ENCODE assay signal across 8 cellular contexts in the genomic region with DNA sequence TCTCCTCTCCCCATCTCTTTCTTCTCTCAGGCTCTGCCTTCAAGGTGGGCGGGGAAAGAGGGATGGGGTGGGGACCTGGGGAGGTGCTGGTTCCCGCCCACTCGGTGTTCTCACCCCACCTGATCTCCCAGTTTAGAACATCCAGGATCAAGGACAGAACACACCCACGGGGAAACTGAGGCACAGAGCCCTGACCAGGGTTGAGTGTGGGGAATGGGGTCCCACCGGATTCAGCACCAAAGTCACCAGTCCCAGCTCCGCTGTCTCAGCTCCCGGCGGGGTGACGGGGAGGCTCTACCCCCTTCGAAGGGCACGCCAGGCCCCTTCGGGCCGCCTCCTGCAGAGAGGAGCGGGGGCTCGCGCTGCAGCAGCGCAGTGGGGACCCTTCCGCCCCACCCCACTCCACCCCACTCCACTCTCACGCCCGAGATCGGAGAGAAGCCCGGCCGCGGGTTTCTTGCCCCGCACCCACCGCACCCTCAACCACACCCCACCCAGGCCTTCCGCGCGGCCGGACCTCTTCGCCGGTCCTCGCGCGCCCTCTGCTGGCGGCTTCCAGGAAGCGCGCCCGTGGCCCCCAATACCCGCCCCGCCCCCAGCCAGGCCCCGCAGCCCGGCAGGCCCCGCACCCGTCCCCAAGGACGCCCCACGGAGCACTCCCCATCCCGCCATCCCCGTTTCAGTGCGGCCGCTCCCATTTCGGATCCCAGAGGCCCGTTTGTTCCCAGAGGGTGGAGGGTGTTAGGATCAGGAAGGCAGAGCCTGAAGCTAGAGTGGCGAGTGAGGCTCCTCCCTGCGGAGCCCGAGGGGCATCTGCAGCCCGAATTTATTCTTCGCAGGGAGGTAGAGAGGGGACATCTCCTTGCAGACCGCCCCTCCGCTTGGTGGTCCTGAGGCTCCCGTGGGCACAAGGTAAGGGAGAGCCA. TPM values are rescaled to one million over a fixed set of nuclear protein-coding genes. Genes with fewer than 3 reads are reported as not detected.
DNase-seq lines count a peak whose midpoint lies in the region; ATAC-seq, FAIRE-seq and TF ChIP-seq lines count a peak whose summit lies in the region.

No MANE protein-coding gene starts in this region.

- H3K4me1 ChIP-seq in GM12878 (ENCODE audit: control insufficient read depth, insufficient read depth, low read length): peaks cover 5% of the 10 kb centered on the region; the same call in 1 of the 2 replicates

- POLR2A ChIA-PET in GM12878 (lab: Charles Lee): interaction anchor here (1.1 kb wide), 1 partner anchor 10 kb away, joined by 3 read pairs; no protein-coding TSS in a partner anchor

- 1% methylated on average over 35 of the region's 61 CpGs for WGBS in GM12878 (ENCODE audit: insufficient coverage, insufficient replicate concordance, low lambda C conversion rate, missing lambda C conversion rate)

- no peaks in the 10 kb centered on the region for H3K36me3 ChIP-seq in MG63
- H3K36me3 ChIP-seq in GM12878 (ENCODE audit: control insufficient read depth in 2 of 2, insufficient read depth in 2 of 2, low read length in 1 of 2): no peaks in the 10 kb centered on the region

- H3K9me3 ChIP-seq in MG63 (peaks cover 4% of the 10 kb centered on the region), GM12878 (replicated peaks; ENCODE audit: control insufficient read depth, insufficient read depth, low read length) (no peaks in the 10 kb centered on the region)

- H3K4me3 ChIP-seq in MG63 (peak overlapping the region; percentile 59), GM12878 (peak overlapping the region; percentile 78), iPS-11a (ENCODE audit: low read depth, low read length) (peak overlapping the region; percentile 64), skeletal muscle cell (ENCODE audit: low read depth, low read length) (peak overlapping the region; percentile 68)

- TF ChIP-seq EP300 in GM12878 (IDR thresholded peaks at IDR 0.05; ENCODE audit: borderline replicate concordance in 1 of 2, control insufficient read depth in 1 of 2, low read depth in 2 of 2, low read length in 2 of 2): no peak

- no peak; the same call in none of the 2 replicates for TF ChIP-seq POLR2A in GM12878 (IDR thresholded peaks at IDR 0.05; ENCODE audit: low read depth, low read length)

- H3K27ac ChIP-seq in GM12878 (ENCODE audit: control insufficient read depth, insufficient read depth): no peak overlapping the region

- peak overlapping the region; percentile 46 for H3K9ac ChIP-seq in GM12878 (ENCODE audit: control insufficient read depth, insufficient read depth, low read length)

- DNase-seq in DMS79 treated with DMSO at 0.1 percent for 48 hours (lab: John Stamatoyannopoulos, UW) (peak; percentile 2), MG63 (peak; percentile 68), T1000 (lab: John Stamatoyannopoulos, UW) (peak; percentile 28), GM12878 (ENCODE audit: low read depth, low spot score) (peak; percentile 19), skeletal muscle cell (ENCODE audit: low read depth) (no peak), GF-D8 (lab: John Stamatoyannopoulos, UW) (no peak)

- peak; percentile 41 for FAIRE-seq in GM12878 (lab: Jason Lieb, UNC)

- no TSS peak for BruUV-seq in GM12878 (replicated peaks; lab: Mats Ljungman, UMichigan)

- ATAC-seq in GM21825 (IDR thresholded peaks at IDR 0.05; ENCODE audit: unreplicated experiment): peak; percentile 74
- ATAC-seq in GM12878: peak; percentile 92

- in situ Hi-C loops in GM12878 (cut with MboI): loop anchor here (5.0 kb wide), 2 partner anchors 293 to 358 kb away; no protein-coding TSS in a partner anchor

- peak overlapping the region; percentile 93 for H2AFZ ChIP-seq in GM12878 (ENCODE audit: control insufficient read depth, low read depth, low read length)

- SMC1A ChIA-PET in GM12878 (lab: Charles Lee; ENCODE audit: uncharacterized antibody, unreplicated experiment): interaction anchor here (0.6 to 3.3 kb wide), 17 partner anchors 9 to 539 kb away, joined by 3 to 14 read pairs (median 3); a partner anchor contains a TSS

- no peaks in the 10 kb centered on the region for H4K20me1 ChIP-seq in GM12878 (ENCODE audit: control insufficient read depth, insufficient read depth)

- peak; percentile 78 for TF ChIP-seq RAD21 in GM12878 (IDR thresholded peaks at IDR 0.05; ENCODE audit: insufficient read depth, low read depth, low read length)

- intact Hi-C loops in GM12878 (cut with micrococcal nuclease; ENCODE audit: unreplicated experiment): loop anchor here (2.0 to 5.0 kb wide), 4 partner anchors 271 to 408 kb away; no protein-coding TSS in a partner anchor

- peak overlapping the region; percentile 98 for H3K4me2 ChIP-seq in GM12878 (ENCODE audit: control insufficient read depth, insufficient read depth)

- RAD21 ChIA-PET in GM12878 (lab: Charles Lee; ENCODE audit: unreplicated experiment): interaction anchor here (0.6 to 2.3 kb wide), 18 partner anchors 10 to 406 kb away, joined by 3 to 15 read pairs (median 3); a partner anchor contains a TSS

- H3K27me3 ChIP-seq in MG63: no peaks in the 10 kb centered on the region
- H3K27me3 ChIP-seq in GM12878 (replicated peaks in 1 of 2; ENCODE audit: control insufficient read depth in 2 of 2, insufficient read depth in 2 of 2, low read length in 1 of 2): peaks cover 0 to 4% of the 10 kb centered on the region in 2 experiments; a peak in 1 of 4 replicates

- TF ChIP-seq CTCF in GM12878 (IDR thresholded peaks at IDR 0.05 in 2 of 3, conservative IDR thresholded peaks at IDR 0.05 in 1 of 3; ENCODE audit: control insufficient read depth in 2 of 3, extremely low read depth in 1 of 3, insufficient read depth in 1 of 3, low read depth in 3 of 3, low read length in 3 of 3): peak; percentile 47 to 88 (median 81)

- CTCF ChIA-PET in GM12878 (lab: Yijun Ruan, JAX): interaction anchor here (0.6 to 3.5 kb wide), 43 partner anchors 10 to 678 kb away, joined by 3 to 38 read pairs (median 4); a partner anchor contains a TSS

- H3K79me2 ChIP-seq in GM12878 (ENCODE audit: control insufficient read depth, insufficient read depth, low read length): no peaks in the 10 kb centered on the region

TF ChIP-seq in GM12878, 131 proteins besides CTCF, POLR2A, EP300 and RAD21 (continues in another document):
- TF ChIP-seq ZNF24 (IDR thresholded peaks at IDR 0.05) (0 out of 2 replicates have a peak, but pooled peaks have one; percentile 18), CREM (IDR thresholded peaks at IDR 0.05; ENCODE audit: low read depth) (no peak), ATF7 (IDR thresholded peaks at IDR 0.05; ENCODE audit: low read depth) (no peak), YY1 (IDR thresholded peaks at IDR 0.05; ENCODE audit: low read depth, low read length) (peak; percentile 62; the same call in 1 of the 2 replicates)
- TF ChIP-seq, protein P1, sequence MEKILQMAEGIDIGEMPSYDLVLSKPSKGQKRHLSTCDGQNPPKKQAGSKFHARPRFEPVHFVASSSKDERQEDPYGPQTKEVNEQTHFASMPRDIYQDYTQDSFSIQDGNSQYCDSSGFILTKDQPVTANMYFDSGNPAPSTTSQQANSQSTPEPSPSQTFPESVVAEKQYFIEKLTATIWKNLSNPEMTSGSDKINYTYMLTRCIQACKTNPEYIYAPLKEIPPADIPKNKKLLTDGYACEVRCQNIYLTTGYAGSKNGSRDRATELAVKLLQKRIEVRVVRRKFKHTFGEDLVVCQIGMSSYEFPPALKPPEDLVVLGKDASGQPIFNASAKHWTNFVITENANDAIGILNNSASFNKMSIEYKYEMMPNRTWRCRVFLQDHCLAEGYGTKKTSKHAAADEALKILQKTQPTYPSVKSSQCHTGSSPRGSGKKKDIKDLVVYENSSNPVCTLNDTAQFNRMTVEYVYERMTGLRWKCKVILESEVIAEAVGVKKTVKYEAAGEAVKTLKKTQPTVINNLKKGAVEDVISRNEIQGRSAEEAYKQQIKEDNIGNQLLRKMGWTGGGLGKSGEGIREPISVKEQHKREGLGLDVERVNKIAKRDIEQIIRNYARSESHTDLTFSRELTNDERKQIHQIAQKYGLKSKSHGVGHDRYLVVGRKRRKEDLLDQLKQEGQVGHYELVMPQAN (conservative IDR thresholded peaks at IDR 0.05): no peak

RNA-seq across cellular contexts. Expression of a gene that starts 18.0 kb away (rescaled TPM):
- 20.1 and 20.3 TPM in 2 replicates for total RNA-seq in MG63 (2014; rRNA removed; shearing (Covaris generic); ENCODE audit: low replicate concordance)
- total RNA-seq in GM12878 (2013; cell fraction: nucleolus; rRNA removed): 52.1 and 58.2 TPM in 2 replicates
- total RNA-seq in GM12878 (2014; rRNA removed) (14.7 and 15.0 TPM in 2 replicates), GM12878 (2014; rRNA removed; fragmentation: Illumina TruSeq; extraction: Trizol) (9.0 and 9.7 TPM in 2 replicates), GM12878 (2021) (21.6 and 25.4 TPM in 2 replicates)
- polyA plus RNA-seq in GM12878 (2011; ENCODE audit: low read depth): 9.3 TPM
- polyA plus RNA-seq in GM12878 (2011; rRNA removed) (12.9 and 20.1 TPM in 2 replicates), GM12878 (2014; fragmentation: Illumina TruSeq; extraction: Trizol) (10.9 and 12.2 TPM in 2 replicates), GM12878 (2014; fragmentation: Nextera tagmentation; extraction: Ambion mirVana) (1 to 10 TPM; 1.5 to 2.1 TPM), GM12878 (2014; rRNA removed) (18.9 and 20.7 TPM in 2 replicates), GM12878 (2016; fragmentation: Nextera tagmentation; extraction: Ambion mirVana) (10 to 100 TPM; 13.1 to 14.4 TPM)
- polyA plus RNA-seq in GM12878 (2011; cell fraction: cytosol; rRNA removed): 32.4 and 34.5 TPM in 2 replicates
- polyA plus RNA-seq in GM12878 (2011; cell fraction: nucleus; rRNA removed): 74.3 and 86.8 TPM in 2 replicates
- 17.3 and 23.8 TPM in 2 replicates for polyA plus RNA-seq in GM12878 (2012)
- 42.9 and 69.5 TPM in 2 replicates for polyA minus RNA-seq in GM12878 (2011; rRNA and poly(A)+ RNA removed)
- 14.5 and 15.6 TPM in 2 replicates for polyA minus RNA-seq in GM12878 (2011; cell fraction: cytosol; rRNA and poly(A)+ RNA removed)
- 23.5 and 34.8 TPM in 2 replicates for polyA minus RNA-seq in GM12878 (2011; cell fraction: nucleus; rRNA and poly(A)+ RNA removed)

RNA-seq across cellular contexts. Expression of a gene that starts 18.0 kb away (rescaled TPM):
- total RNA-seq in MG63 (2014; rRNA removed; shearing (Covaris generic); ENCODE audit: low replicate concordance): 46.3 and 64.2 TPM in 2 replicates
- total RNA-seq in GM12878 (2013; cell fraction: nucleolus; rRNA removed): 7.4 and 14.2 TPM in 2 replicates
- total RNA-seq in GM12878 (2014; rRNA removed) (16.4 and 17.9 TPM in 2 replicates), GM12878 (2014; rRNA removed; fragmentation: Illumina TruSeq; extraction: Trizol) (17.1 TPM in 2 replicates), GM12878 (2021) (9.7 and 13.0 TPM in 2 replicates)
- polyA plus RNA-seq in GM12878 (2011; ENCODE audit: low read depth): 24.9 TPM
- polyA plus RNA-seq in GM12878 (2011; rRNA removed) (35.1 and 37.2 TPM in 2 replicates), GM12878 (2014; fragmentation: Illumina TruSeq; extraction: Trizol) (17.1 and 21.6 TPM in 2 replicates), GM12878 (2014; fragmentation: Nextera tagmentation; extraction: Ambion mirVana) (10 to 100 TPM; 39.9 to 50.9 TPM), GM12878 (2014; rRNA removed) (13.5 and 16.0 TPM in 2 replicates), GM12878 (2016; fragmentation: Nextera tagmentation; extraction: Ambion mirVana) (10 to 100 TPM; 31.1 to 36.2 TPM)
- polyA plus RNA-seq in GM12878 (2011; cell fraction: cytosol; rRNA removed): 28.2 and 36.0 TPM in 2 replicates
- 13.3 and 20.0 TPM in 2 replicates for polyA plus RNA-seq in GM12878 (2011; cell fraction: nucleus; rRNA removed)
- polyA plus RNA-seq in GM12878 (2012): 23.8 and 25.3 TPM in 2 replicates
- 11.6 and 13.8 TPM in 2 replicates for polyA minus RNA-seq in GM12878 (2011; rRNA and poly(A)+ RNA removed)
- 2.8 and 5.4 TPM in 2 replicates for polyA minus RNA-seq in GM12878 (2011; cell fraction: cytosol; rRNA and poly(A)+ RNA removed)
- 3.4 and 5.5 TPM in 2 replicates for polyA minus RNA-seq in GM12878 (2011; cell fraction: nucleus; rRNA and poly(A)+ RNA removed)

Comparison
In these comparisons a context has a peak if more than half of its experiments do, and no peak if none do; other contexts are left out.
1. DNase-seq: peak in DMS79 treated with DMSO at 0.1 percent for 48 hours (single experiment), MG63 (single experiment), T1000 (single experiment) and GM12878 (single experiment); none in skeletal muscle cell (single experiment) and GF-D8 (single experiment).
2. Peak in every context shown above with its lines, with median percentiles within 50 percentile points of each other: H3K4me3 ChIP-seq.